Comparison of ENCODE assay signal across 11 cellular contexts in the genomic region with DNA sequence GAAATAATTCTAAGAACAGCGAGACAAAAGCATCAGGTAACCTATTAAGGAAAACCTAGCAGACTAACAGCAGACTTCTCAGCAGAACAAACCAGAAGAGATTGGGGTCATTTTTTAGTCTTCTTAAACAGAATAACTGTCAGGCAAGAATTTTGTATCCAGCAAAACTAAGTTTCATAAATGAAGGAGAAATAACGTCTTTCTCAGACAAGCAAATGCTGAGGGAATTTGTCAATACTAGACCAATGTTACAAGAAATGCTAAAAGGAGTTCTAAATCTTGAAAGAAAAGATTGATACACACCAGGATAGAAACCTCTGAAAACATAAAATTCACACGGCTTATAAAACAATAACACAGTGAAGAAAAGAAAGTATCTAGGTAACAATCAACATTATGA. TPM values are rescaled to one million over a fixed set of nuclear protein-coding genes. Genes with fewer than 3 reads are reported as not detected.
"Had no signal": no experiment of that assay in that cellular context is flagged by ENCODE, and none has a peak within 500 bp of the region (broad histone marks: within the 10 kb centered on the region; RNA-seq: fewer than 3 reads in every experiment).

No MANE protein-coding gene starts in this region.

- H3K4me3 Mint-ChIP-seq: IgD-negative memory B cell had no signal

- H3K4me1 Mint-ChIP-seq: IgD-negative memory B cell had no signal

- H3K9ac ChIP-seq: KMS-11 had no signal

- H3K4me2 ChIP-seq: KMS-11 had no signal

- H3K36me3 Mint-ChIP-seq: IgD-negative memory B cell had no signal

- ATAC-seq: HepG2 had no signal

- DNase-seq: IMR-90, Karpas-422, Kasumi-1, KBM-7, KG1 had no signal

- H3K27ac Mint-ChIP-seq: IgD-negative memory B cell had no signal

- H3K27ac ChIP-seq: HL-60, KMS-11 had no signal

- FAIRE-seq: HepG2, HTR-8/SVneo had no signal

RNA-seq across cellular contexts. Expression of a gene that starts 22.6 kb away (rescaled TPM):
- total RNA-seq: HT-29 had no signal
- polyA plus RNA-seq: IgD-negative memory B cell had no signal
